In genomic region chr10:2366532-2366931, GRCh38 we compare ENCODE assay signal across 22 cellular contexts.
"Had no signal": no experiment of that assay in that cellular context is flagged by ENCODE, and none has a peak within 500 bp of the region (broad histone marks: within the 10 kb centered on the region; RNA-seq: fewer than 3 reads in every experiment).

No MANE protein-coding gene starts in this region.

- H3K27me3 ChIP-seq: colonic mucosa, esophagus squamous epithelium, foreskin keratinocyte, gastrocnemius medialis had no signal

- H3K36me3 ChIP-seq: colonic mucosa, esophagus muscularis mucosa, esophagus squamous epithelium, gastrocnemius medialis, gastroesophageal sphincter, heart left ventricle, heart right ventricle had no signal

- H3K27ac ChIP-seq: colonic mucosa, coronary artery, dorsolateral prefrontal cortex, epithelial cell of prostate, esophagus muscularis mucosa, esophagus squamous epithelium, foreskin keratinocyte, gastrocnemius medialis, gastroesophageal sphincter, heart left ventricle, heart right ventricle had no signal

- H3K9me3 ChIP-seq: colonic mucosa, gastrocnemius medialis had no signal

- H3K4me3 ChIP-seq: colonic mucosa, coronary artery, dorsolateral prefrontal cortex, esophagus muscularis mucosa, esophagus squamous epithelium, gastrocnemius medialis, gastroesophageal sphincter, heart left ventricle, heart right ventricle had no signal

- DNase-seq: colonic mucosa; cortex of kidney; dermis blood vessel endothelial cell; dorsolateral prefrontal cortex; effector CD4-positive, alpha-beta T cell; effector CD8-positive, alpha-beta T cell; effector memory CD4-positive, alpha-beta T cell; effector memory CD8-positive, alpha-beta T cell; endodermal cell; erythroblast; esophagus squamous epithelium; foreskin fibroblast; foreskin keratinocyte; gastrocnemius medialis; glutamatergic neuron; head of caudate nucleus; heart left ventricle; heart right ventricle had no signal
